10 cellular contexts compared by ENCODE assay signal in the genomic region with DNA sequence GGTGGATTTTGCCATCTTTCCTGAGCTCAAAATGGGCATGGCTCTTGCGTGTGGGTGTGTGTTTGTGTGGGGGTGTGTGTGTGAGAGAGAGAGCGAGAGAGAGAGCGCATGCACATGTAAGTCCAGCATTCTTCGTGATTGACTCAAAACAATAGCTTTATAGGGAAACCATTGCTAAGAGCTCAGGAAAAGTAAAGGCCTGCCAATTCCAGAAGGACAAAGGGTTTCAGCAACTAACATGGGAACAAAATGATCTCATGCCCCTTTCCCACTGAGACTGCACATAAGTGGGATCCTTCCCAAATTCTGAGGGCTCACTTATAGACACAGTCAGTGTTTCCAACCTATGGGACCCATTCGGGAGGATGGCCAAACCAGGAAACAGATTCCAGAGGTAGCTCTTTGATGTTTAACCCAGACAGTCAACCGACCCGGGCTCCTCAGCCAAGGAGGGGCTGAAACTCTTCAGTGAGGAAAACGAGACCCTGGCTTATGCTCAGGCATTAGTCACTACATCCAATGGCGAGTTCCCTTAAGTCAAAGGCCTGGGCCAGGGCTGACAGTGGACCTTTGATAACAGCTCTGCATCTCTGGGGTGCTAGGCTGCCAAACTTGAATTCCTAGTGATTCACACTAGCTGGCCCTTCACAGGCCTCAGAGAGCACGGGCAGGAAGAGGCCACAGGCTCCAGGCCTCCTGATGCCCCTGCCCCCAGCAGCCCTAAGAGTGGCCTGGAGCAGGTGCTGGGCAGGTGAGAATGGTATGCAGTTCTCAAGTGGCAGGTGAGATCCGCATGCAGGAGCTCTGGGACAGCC.
DNase-seq lines count a peak whose midpoint lies in the region; ATAC-seq and TF ChIP-seq lines count a peak whose summit lies in the region.
"Had no signal": no experiment of that assay in that cellular context is flagged by ENCODE, and none has a peak within 500 bp of the region (broad histone marks: within the 10 kb centered on the region; RNA-seq: fewer than 3 reads in every experiment).

No MANE protein-coding gene starts in this region.

- peaks cover 4% of the 10 kb centered on the region for H3K79me2 ChIP-seq in fibroblast of lung (ENCODE audit: control insufficient read depth, insufficient read depth, low read length)

- H3K4me1 ChIP-seq in fibroblast of lung (ENCODE audit: control insufficient read depth, extremely low read depth, insufficient read depth, low read length), result peaks cover 21% of the 10 kb centered on the region

- H3K9ac ChIP-seq in fibroblast of lung (ENCODE audit: insufficient read depth, low read length), result no peak overlapping the region

- no peaks in the 10 kb centered on the region for H3K36me3 ChIP-seq in fibroblast of lung (ENCODE audit: control insufficient read depth, insufficient read depth, low read length)

- peak; percentile 54 for DNase-seq in AG04450 (ENCODE audit: low read depth, low spot score)
- peak; percentile 75 for DNase-seq in NCI-H510A treated with DMSO at 0.1 percent for 48 hours (lab: John Stamatoyannopoulos, UW)
- DNase-seq in fibroblast of lung (ENCODE audit: low read depth in 2 of 2), result peak; percentile 81 to 98
- DNase-seq in non-pigmented ciliary epithelial cell (ENCODE audit: low read depth), result peak; percentile 73
- no peak for DNase-seq in NAMALWA (ENCODE audit: low spot score)
- no peak for DNase-seq in OCI-M1 (lab: John Stamatoyannopoulos, UW)
- no peak for DNase-seq in ecto neural progenitor cell (ENCODE audit: low spot score)
- DNase-seq: activated gamma-delta T cell treated with Interleukin-2 at 50 U/mL for 16 hours had no signal

- H4K20me1 ChIP-seq in fibroblast of lung (ENCODE audit: control insufficient read depth, extremely low read depth, insufficient read depth, low read length), result no peaks in the 10 kb centered on the region

- H2AFZ ChIP-seq in fibroblast of lung (ENCODE audit: low read length), result no peak overlapping the region

- H3K9me3 ChIP-seq in AG04450 (ENCODE audit: control insufficient read depth, insufficient read depth, low read length) (no peaks in the 10 kb centered on the region), fibroblast of lung (ENCODE audit: control insufficient read depth, insufficient read depth, low read depth, low read length) (no peaks in the 10 kb centered on the region)

- H3K27ac ChIP-seq in AG04450 (ENCODE audit: low read depth, low read length), result peak overlapping the region; percentile 92
- H3K27ac ChIP-seq in fibroblast of lung (ENCODE audit: insufficient read depth, low read length), result peak overlapping the region; percentile 77
- H3K27ac ChIP-seq: C4-2B had no signal

- H3K27me3 ChIP-seq in AG04450 (ENCODE audit: control insufficient read depth, insufficient read depth, low read length) (no peaks in the 10 kb centered on the region), fibroblast of lung (ENCODE audit: control insufficient read depth, insufficient read depth, low read length) (no peaks in the 10 kb centered on the region)

- TF ChIP-seq CTCF in AG04450 (IDR thresholded peaks at IDR 0.05; ENCODE audit: low read depth, low read length) (no peak), fibroblast of lung (conservative IDR thresholded peaks at IDR 0.05 in 1 of 2, IDR thresholded peaks at IDR 0.05 in 1 of 2; ENCODE audit: low read depth in 1 of 2, low read length in 2 of 2) (no peak)

- CTCF ChIA-PET in AG04450 (lab: Charles Lee), result interaction anchor here (1.2 to 1.3 kb wide), 2 partner anchors 272 kb away, joined by 5 read pairs; no protein-coding TSS in a partner anchor

- no peak overlapping the region for H3K4me3 ChIP-seq in AG04450 (ENCODE audit: low read depth, low read length)
- H3K4me3 ChIP-seq in fibroblast of lung (replicated peaks in 1 of 4; ENCODE audit: control extremely low read depth in 1 of 4, insufficient read depth in 1 of 4, low read depth in 3 of 4, low read length in 4 of 4), result no peak overlapping the region

- POLR2A ChIA-PET in AG04450 (lab: Yijun Ruan, JAX), result interaction anchor here (0.5 to 1.2 kb wide), 6 partner anchors 10 to 288 kb away, joined by 3 to 5 read pairs (median 3); no protein-coding TSS in a partner anchor

- ATAC-seq in GM21737 (IDR thresholded peaks at IDR 0.05; ENCODE audit: unreplicated experiment), result no peak

- peak overlapping the region; percentile 38 for H3K4me2 ChIP-seq in fibroblast of lung (ENCODE audit: extremely low read depth, insufficient read depth, low read length)

Comparison
In these comparisons a context has a peak if more than half of its experiments do, and no peak if none do; other contexts are left out.
1. DNase-seq: peak in AG04450 (single experiment), NCI-H510A treated with DMSO at 0.1 percent for 48 hours (single experiment), fibroblast of lung (2 of 2) and non-pigmented ciliary epithelial cell (single experiment); none in NAMALWA (single experiment), OCI-M1 (single experiment) and ecto neural progenitor cell (single experiment).